2 cellular contexts compared by ENCODE assay signal in genomic region chr1:222028694-222029093, GRCh38.
TF ChIP-seq lines count a peak whose summit lies in the region.

No MANE protein-coding gene starts in this region.

TF ChIP-seq in liver, 16 proteins besides CTCF, POLR2A, EP300 and RAD21 (continued from another document):
- TF ChIP-seq FOXA2 (IDR thresholded peaks at IDR 0.05) (peak; percentile 80), HNF4A (conservative IDR thresholded peaks at IDR 0.05) (peak; percentile 59 to 84), YY1 (IDR thresholded peaks at IDR 0.05) (peak; percentile 47), GABPA (IDR thresholded peaks at IDR 0.05 in 1 of 2, conservative IDR thresholded peaks at IDR 0.05 in 1 of 2) (no peak), NR2F2 (IDR thresholded peaks at IDR 0.05) (no peak), EGR1 (IDR thresholded peaks at IDR 0.05; ENCODE audit: low read depth in 2 of 2) (peak in 1 of 2 donors; percentile 68), RXRA (IDR thresholded peaks at IDR 0.05) (peak; percentile 49 to 86), HNF4G (IDR thresholded peaks at IDR 0.05) (no peak), TAF1 (conservative IDR thresholded peaks at IDR 0.05) (no peak), FOXA1 (IDR thresholded peaks at IDR 0.05) (peak; percentile 48), ATF3 (IDR thresholded peaks at IDR 0.05) (no peak), ZBTB33 (IDR thresholded peaks at IDR 0.05) (peak; percentile 76), JUND (IDR thresholded peaks at IDR 0.05) (peak in 1 of 2 donors; percentile 67)
- TF ChIP-seq, protein P1, sequence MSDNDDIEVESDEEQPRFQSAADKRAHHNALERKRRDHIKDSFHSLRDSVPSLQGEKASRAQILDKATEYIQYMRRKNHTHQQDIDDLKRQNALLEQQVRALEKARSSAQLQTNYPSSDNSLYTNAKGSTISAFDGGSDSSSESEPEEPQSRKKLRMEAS (IDR thresholded peaks at IDR 0.05): peak; percentile 72
- TF ChIP-seq, protein P2, sequence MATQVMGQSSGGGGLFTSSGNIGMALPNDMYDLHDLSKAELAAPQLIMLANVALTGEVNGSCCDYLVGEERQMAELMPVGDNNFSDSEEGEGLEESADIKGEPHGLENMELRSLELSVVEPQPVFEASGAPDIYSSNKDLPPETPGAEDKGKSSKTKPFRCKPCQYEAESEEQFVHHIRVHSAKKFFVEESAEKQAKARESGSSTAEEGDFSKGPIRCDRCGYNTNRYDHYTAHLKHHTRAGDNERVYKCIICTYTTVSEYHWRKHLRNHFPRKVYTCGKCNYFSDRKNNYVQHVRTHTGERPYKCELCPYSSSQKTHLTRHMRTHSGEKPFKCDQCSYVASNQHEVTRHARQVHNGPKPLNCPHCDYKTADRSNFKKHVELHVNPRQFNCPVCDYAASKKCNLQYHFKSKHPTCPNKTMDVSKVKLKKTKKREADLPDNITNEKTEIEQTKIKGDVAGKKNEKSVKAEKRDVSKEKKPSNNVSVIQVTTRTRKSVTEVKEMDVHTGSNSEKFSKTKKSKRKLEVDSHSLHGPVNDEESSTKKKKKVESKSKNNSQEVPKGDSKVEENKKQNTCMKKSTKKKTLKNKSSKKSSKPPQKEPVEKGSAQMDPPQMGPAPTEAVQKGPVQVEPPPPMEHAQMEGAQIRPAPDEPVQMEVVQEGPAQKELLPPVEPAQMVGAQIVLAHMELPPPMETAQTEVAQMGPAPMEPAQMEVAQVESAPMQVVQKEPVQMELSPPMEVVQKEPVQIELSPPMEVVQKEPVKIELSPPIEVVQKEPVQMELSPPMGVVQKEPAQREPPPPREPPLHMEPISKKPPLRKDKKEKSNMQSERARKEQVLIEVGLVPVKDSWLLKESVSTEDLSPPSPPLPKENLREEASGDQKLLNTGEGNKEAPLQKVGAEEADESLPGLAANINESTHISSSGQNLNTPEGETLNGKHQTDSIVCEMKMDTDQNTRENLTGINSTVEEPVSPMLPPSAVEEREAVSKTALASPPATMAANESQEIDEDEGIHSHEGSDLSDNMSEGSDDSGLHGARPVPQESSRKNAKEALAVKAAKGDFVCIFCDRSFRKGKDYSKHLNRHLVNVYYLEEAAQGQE (IDR thresholded peaks at IDR 0.05): peak; percentile 43

TF ChIP-seq in HepG2, 621 proteins besides CTCF, POLR2A, EP300 and RAD21:
- TF ChIP-seq ZKSCAN1 (IDR thresholded peaks at IDR 0.05; ENCODE audit: low read length) (no peak), CHCHD3 (CRISPR knock-in tag; IDR thresholded peaks at IDR 0.05) (no peak), ZNF317 (CRISPR knock-in tag; IDR thresholded peaks at IDR 0.05) (no peak), NR1H2 (CRISPR knock-in tag; IDR thresholded peaks at IDR 0.05; ENCODE audit: borderline replicate concordance, low read depth) (no peak), ZNF350 (CRISPR knock-in tag; IDR thresholded peaks at IDR 0.05; ENCODE audit: borderline replicate concordance, low read depth) (no peak), RXRB (CRISPR knock-in tag; IDR thresholded peaks at IDR 0.05; ENCODE audit: borderline replicate concordance) (no peak), DR1 (CRISPR knock-in tag; IDR thresholded peaks at IDR 0.05) (no peak), ZNF7 (CRISPR knock-in tag; IDR thresholded peaks at IDR 0.05) (no peak)
